In the genomic region with DNA sequence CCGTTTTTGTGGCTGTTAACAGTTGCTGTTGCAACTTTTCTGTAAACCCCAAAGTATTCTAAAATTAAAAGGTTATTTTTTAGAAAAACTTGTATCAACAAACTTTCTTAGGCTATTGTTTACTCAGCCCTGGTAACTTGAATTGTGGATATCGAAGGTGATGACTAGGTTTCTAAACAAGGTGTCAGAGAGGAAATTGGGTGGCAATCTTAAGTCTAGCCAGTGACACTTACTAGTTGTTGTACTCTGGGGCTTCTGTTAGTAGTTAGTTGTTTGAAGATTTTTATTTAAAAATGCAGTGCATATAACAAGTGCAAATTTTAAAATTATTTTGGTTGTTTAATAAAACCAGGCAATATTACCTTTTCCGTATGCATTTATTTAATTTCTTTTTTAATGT, we compare ENCODE assay signal across 8 cellular contexts. TPM values are rescaled to one million over a fixed set of nuclear protein-coding genes. Genes with fewer than 3 reads are reported as not detected.
DNase-seq lines count a peak whose midpoint lies in the region; ATAC-seq and TF ChIP-seq lines count a peak whose summit lies in the region.

No MANE protein-coding gene starts in this region.

- H3K4me3 ChIP-seq in LNCaP clone FGC (ENCODE audit: low read depth, low read length), result peak overlapping the region; percentile 98
- H3K4me3 ChIP-seq in astrocyte of the spinal cord (ENCODE audit: low read depth, low read length), result peak overlapping the region; percentile 87
- no peak overlapping the region for H3K4me3 ChIP-seq in naive thymus-derived CD4-positive, alpha-beta T cell (ENCODE audit: low read length)
- H3K4me3 ChIP-seq in left ventricle myocardium inferior, result no peak overlapping the region
- no peak overlapping the region for H3K4me3 ChIP-seq in gastrocnemius medialis

- H3K36me3 ChIP-seq in naive thymus-derived CD4-positive, alpha-beta T cell (ENCODE audit: control insufficient read depth in 2 of 3, insufficient read depth in 3 of 3, low read length in 3 of 3), result no peaks in the 10 kb centered on the region
- H3K36me3 ChIP-seq in left ventricle myocardium inferior, result no peaks in the 10 kb centered on the region
- H3K36me3 ChIP-seq in gastrocnemius medialis, result no peaks in the 10 kb centered on the region

- H3K4me3 Mint-ChIP-seq in naive thymus-derived CD4-positive, alpha-beta T cell, result peak overlapping the region in 9 of 10 donors; percentile 33 to 100 (median 96)

- TF ChIP-seq CTCF in LNCaP clone FGC (IDR thresholded peaks at IDR 0.05; ENCODE audit: control insufficient read depth, extremely low read depth, insufficient read depth), result no peak
- TF ChIP-seq CTCF in astrocyte of the spinal cord (IDR thresholded peaks at IDR 0.05; ENCODE audit: low read depth, low read length), result no peak
- TF ChIP-seq CTCF in left ventricle myocardium inferior (IDR thresholded peaks at IDR 0.05; ENCODE audit: borderline replicate concordance), result no peak
- no peak for TF ChIP-seq CTCF in gastrocnemius medialis (IDR thresholded peaks at IDR 0.05 in 4 of 5, conservative IDR thresholded peaks at IDR 0.05 in 1 of 5)

- POLR2A ChIA-PET in naive thymus-derived CD4-positive, alpha-beta T cell (lab: Charles Lee), result no interaction called here

- H3K4me1 Mint-ChIP-seq in naive thymus-derived CD4-positive, alpha-beta T cell, result peaks cover 9 to 61% (median 28%) of the 10 kb centered on the region in 7 donors

- no peaks in the 10 kb centered on the region for H3K9me3 ChIP-seq in naive thymus-derived CD4-positive, alpha-beta T cell (ENCODE audit: control insufficient read depth in 2 of 3, low read length in 3 of 3)
- H3K9me3 ChIP-seq in left ventricle myocardium inferior (replicated peaks) (no peaks in the 10 kb centered on the region), gastrocnemius medialis (no peaks in the 10 kb centered on the region)

- no peaks in the 10 kb centered on the region for H3K27me3 ChIP-seq in naive thymus-derived CD4-positive, alpha-beta T cell (ENCODE audit: control insufficient read depth in 2 of 2, insufficient read depth in 2 of 2, low read length in 2 of 2)
- H3K27me3 ChIP-seq in left ventricle myocardium inferior (ENCODE audit: low read depth) (no peaks in the 10 kb centered on the region), gastrocnemius medialis (no peaks in the 10 kb centered on the region)

- DNase-seq in DMS114 treated with DMSO at 0.1 percent for 48 hours (lab: John Stamatoyannopoulos, UW; ENCODE audit: unreplicated experiment) (peak; percentile 39), LNCaP clone FGC (ENCODE audit: low read depth) (no peak), astrocyte of the spinal cord (ENCODE audit: low read depth, low spot score) (no peak), NCI-H1105 (lab: John Stamatoyannopoulos, UW) (no peak), left ventricle myocardium inferior (no peak), GM03348 (ENCODE audit: low spot score) (no peak), gastrocnemius medialis (no peak)
- DNase-seq in naive thymus-derived CD4-positive, alpha-beta T cell, result no peak

- intact Hi-C loops in naive thymus-derived CD4-positive, alpha-beta T cell (cut with micrococcal nuclease), result loop anchor here (1.0 to 10.0 kb wide), 10 partner anchors 8 to 1768 kb away; a partner anchor contains a TSS
- intact Hi-C loops in left ventricle myocardium inferior (cut with micrococcal nuclease) (no loop called here), gastrocnemius medialis (cut with DNase I; ENCODE audit: low total_unique reads) (no loop called here)

- no peak for TF ChIP-seq POLR2A in gastrocnemius medialis (IDR thresholded peaks at IDR 0.05)

- no peak overlapping the region for H3K27ac ChIP-seq in naive thymus-derived CD4-positive, alpha-beta T cell (ENCODE audit: low read depth, low read length)
- H3K27ac ChIP-seq in left ventricle myocardium inferior (replicated peaks), result no peak overlapping the region
- no peak overlapping the region for H3K27ac ChIP-seq in gastrocnemius medialis

- in situ Hi-C loops in astrocyte of the spinal cord (cut with HindIII; ENCODE audit: low sequenced_read_pairs) (no loop called here), gastrocnemius medialis (cut with MboI; ENCODE audit: low sequenced_read_pairs in 4 of 4) (no loop called here)

- peaks cover 0 to 11% (median 0%) of the 10 kb centered on the region in 5 donors for H3K36me3 Mint-ChIP-seq in naive thymus-derived CD4-positive, alpha-beta T cell

- peaks cover 0 to 3% (median 0%) of the 10 kb centered on the region in 11 donors for H3K9me3 Mint-ChIP-seq in naive thymus-derived CD4-positive, alpha-beta T cell

- H3K4me1 ChIP-seq in naive thymus-derived CD4-positive, alpha-beta T cell (ENCODE audit: control insufficient read depth in 2 of 2, insufficient read depth in 2 of 2, low read length in 2 of 2), result peaks cover 12 to 28% of the 10 kb centered on the region in 2 donors
- peaks cover 25% of the 10 kb centered on the region for H3K4me1 ChIP-seq in left ventricle myocardium inferior
- peaks cover 7 to 13% of the 10 kb centered on the region in 2 donors for H3K4me1 ChIP-seq in gastrocnemius medialis

- H3K27ac Mint-ChIP-seq in naive thymus-derived CD4-positive, alpha-beta T cell, result peak overlapping the region in 3 of 9 donors; percentile 25 to 100 (median 97)

- H3K27me3 Mint-ChIP-seq in naive thymus-derived CD4-positive, alpha-beta T cell, result peaks cover 0 to 5% (median 0%) of the 10 kb centered on the region in 5 donors

- ATAC-seq in naive thymus-derived CD4-positive, alpha-beta T cell, result no peak
- ATAC-seq in gastrocnemius medialis, result no peak

- CTCF ChIA-PET in naive thymus-derived CD4-positive, alpha-beta T cell (lab: Charles Lee), result no interaction called here

RNA-seq across cellular contexts. Expression of a gene that starts 1.3 kb away (rescaled TPM):
- 10 to 100 TPM in 1 of 5 experiments, under 1 TPM in 4; 0.32 to 52.6 (median 0.75) TPM for total RNA-seq in naive thymus-derived CD4-positive, alpha-beta T cell
- under 1 TPM; 0.19 to 0.52 TPM for polyA plus RNA-seq in naive thymus-derived CD4-positive, alpha-beta T cell
- total RNA-seq in left ventricle myocardium inferior, result 0.96 TPM
- under 1 TPM; 0.05 to 0.76 (median 0.35) TPM for total RNA-seq in gastrocnemius medialis

RNA-seq across cellular contexts. Expression of a gene that starts 20.3 kb away (rescaled TPM):
- total RNA-seq in naive thymus-derived CD4-positive, alpha-beta T cell, result 10 to 100 TPM; 20.7 to 36.7 (median 28.4) TPM
- 10 to 100 TPM; 11.2 to 16.8 TPM for polyA plus RNA-seq in naive thymus-derived CD4-positive, alpha-beta T cell
- 42.1 TPM for total RNA-seq in left ventricle myocardium inferior
- total RNA-seq in gastrocnemius medialis, result 10 to 100 TPM; 41.2 to 71.0 (median 52.9) TPM

Comparison
In these comparisons a context has a peak if more than half of its experiments do, and no peak if none do; other contexts are left out.
1. H3K4me3 ChIP-seq: peak in LNCaP clone FGC (single experiment) and astrocyte of the spinal cord (single experiment); none in naive thymus-derived CD4-positive, alpha-beta T cell (single experiment), left ventricle myocardium inferior (single experiment) and gastrocnemius medialis (0 of 4).
2. intact Hi-C loops: an anchor here in naive thymus-derived CD4-positive, alpha-beta T cell (1.0 to 10.0 kb wide); none called in left ventricle myocardium inferior and gastrocnemius medialis.